8 cellular contexts compared by ENCODE assay signal in genomic region chr21:34745557-34746255, GRCh38.
DNase-seq lines count a peak whose midpoint lies in the region; ATAC-seq and TF ChIP-seq lines count a peak whose summit lies in the region.

No MANE protein-coding gene starts in this region.

- peak overlapping the region; percentile 86 for H3K18ac ChIP-seq in neuronal stem cell (ENCODE audit: low read length)

- TF ChIP-seq CTCF in KMS-11 (conservative IDR thresholded peaks at IDR 0.05; ENCODE audit: low read depth, low read length) (peak; percentile 97), Peyer's patch (IDR thresholded peaks at IDR 0.05) (peak; percentile 36 to 96 (median 88)), fibroblast of pulmonary artery (IDR thresholded peaks at IDR 0.05; ENCODE audit: low read length, missing control alignments) (peak; percentile 90)

- H3K9me3 ChIP-seq in Peyer's patch, result no peaks in the 10 kb centered on the region
- H3K9me3 ChIP-seq in neuronal stem cell (replicated peaks in 1 of 2; ENCODE audit: control insufficient read depth in 2 of 2, insufficient read depth in 1 of 2, low read depth in 1 of 2, low read length in 2 of 2), result no peaks in the 10 kb centered on the region
- no peaks in the 10 kb centered on the region for H3K9me3 ChIP-seq in subcutaneous abdominal adipose tissue (ENCODE audit: control insufficient read depth in 5 of 5, low read length in 5 of 5)

- H3K4ac ChIP-seq in neuronal stem cell (ENCODE audit: low read length), result no peak overlapping the region

- H2BK120ac ChIP-seq in neuronal stem cell (ENCODE audit: low read depth, low read length), result no peak overlapping the region

- no peak overlapping the region for H3K23ac ChIP-seq in neuronal stem cell (ENCODE audit: low read depth, low read length, poor library complexity)

- TF ChIP-seq POLR2A in Peyer's patch (IDR thresholded peaks at IDR 0.05), result no peak

- no peaks in the 10 kb centered on the region for H3K79me2 ChIP-seq in KMS-11 (ENCODE audit: insufficient read depth, low read depth)

- no peaks in the 10 kb centered on the region for H3K79me1 ChIP-seq in neuronal stem cell (ENCODE audit: low read depth, low read length)

- H2AFZ ChIP-seq in KMS-11 (ENCODE audit: low read depth) (peak overlapping the region; percentile 27; the same call in 1 of the 2 replicates), neuronal stem cell (ENCODE audit: low read length) (peak overlapping the region; percentile 63)

- H4K8ac ChIP-seq in neuronal stem cell (ENCODE audit: low read depth, low read length), result peak overlapping the region; percentile 83

- H3K27me3 ChIP-seq in KMS-11 (ENCODE audit: insufficient read depth, low read depth) (no peaks in the 10 kb centered on the region), Peyer's patch (no peaks in the 10 kb centered on the region), neuronal stem cell (ENCODE audit: control insufficient read depth in 3 of 3, insufficient read depth in 3 of 3, low read depth in 1 of 3, low read length in 3 of 3) (no peaks in the 10 kb centered on the region), subcutaneous abdominal adipose tissue (ENCODE audit: control insufficient read depth in 5 of 5, insufficient read depth in 4 of 5, low read length in 5 of 5) (no peaks in the 10 kb centered on the region)

- H2BK15ac ChIP-seq in neuronal stem cell (ENCODE audit: low read length), result no peak overlapping the region

- H2AK5ac ChIP-seq in neuronal stem cell (ENCODE audit: low read depth, low read length), result peak overlapping the region; percentile 65

- no peak overlapping the region for H3K14ac ChIP-seq in neuronal stem cell (ENCODE audit: low read length)

- no peaks in the 10 kb centered on the region for H4K20me1 ChIP-seq in KMS-11 (ENCODE audit: insufficient read depth)

- H2BK5ac ChIP-seq in neuronal stem cell (ENCODE audit: low read length), result no peak overlapping the region

- peak; percentile 71 for DNase-seq in COLO829 (ENCODE audit: low spot score)
- DNase-seq in Peyer's patch, result peak; percentile 35 to 78 (median 66)
- DNase-seq in activated T-cell treated with anti-CD3 and anti-CD28 coated beads, Interleukin-2, amount 50 U/mL, for 48 hours, result peak; percentile 66 to 72
- DNase-seq in fibroblast of pulmonary artery (ENCODE audit: low read depth), result peak; percentile 89
- peak; percentile 80 for DNase-seq in neuronal stem cell (ENCODE audit: low spot score)

- no peak overlapping the region for H3K4me3 ChIP-seq in KMS-11 (IDR thresholded peaks at IDR 0.05; ENCODE audit: insufficient read depth, low read depth, low read length)
- H3K4me3 ChIP-seq in Peyer's patch, result peak overlapping the region in 3 of 4 donors; percentile 0 to 7 (median 4)
- peak overlapping the region; percentile 24 for H3K4me3 ChIP-seq in fibroblast of pulmonary artery (replicated peaks; ENCODE audit: low read depth, low read length)
- no peak overlapping the region for H3K4me3 ChIP-seq in neuronal stem cell (ENCODE audit: low read length in 2 of 2)
- H3K4me3 ChIP-seq in subcutaneous abdominal adipose tissue (ENCODE audit: low read depth in 1 of 5, low read length in 5 of 5), result peak overlapping the region; percentile 37 to 60 (median 49)

- no CpG with 5 or more reads among the region's 21 CpGs for WGBS in neuronal stem cell (ENCODE audit: extremely low coverage in 2 of 2, insufficient read length in 2 of 2, insufficient replicate concordance in 1 of 2), 2 donors

- peak overlapping the region; percentile 68 for H4K91ac ChIP-seq in neuronal stem cell (ENCODE audit: low read depth, low read length, poor library complexity)

- ATAC-seq in GM21423 (IDR thresholded peaks at IDR 0.05; ENCODE audit: unreplicated experiment), result peak; percentile 78

- H3K27ac ChIP-seq in KMS-11 (no peak overlapping the region), Peyer's patch (peak overlapping the region in 1 of 4 donors; percentile 4), neuronal stem cell (replicated peaks; ENCODE audit: low read length) (no peak overlapping the region), subcutaneous abdominal adipose tissue (ENCODE audit: low read depth, low read length) (no peak overlapping the region)

- peaks cover 9% of the 10 kb centered on the region for H3K4me1 ChIP-seq in KMS-11 (ENCODE audit: low read depth, poor library complexity, severe bottlenecking)
- H3K4me1 ChIP-seq in Peyer's patch, result no peaks in the 10 kb centered on the region
- no peaks in the 10 kb centered on the region for H3K4me1 ChIP-seq in neuronal stem cell (ENCODE audit: control insufficient read depth in 2 of 2, insufficient read depth in 1 of 2, low read depth in 1 of 2, low read length in 2 of 2)
- H3K4me1 ChIP-seq in subcutaneous abdominal adipose tissue (ENCODE audit: control insufficient read depth in 5 of 5, insufficient read depth in 5 of 5, low read length in 5 of 5), result peaks cover 4 to 22% (median 20%) of the 10 kb centered on the region in 5 donors

- H3K36me3 ChIP-seq in KMS-11 (ENCODE audit: insufficient read depth) (no peaks in the 10 kb centered on the region), Peyer's patch (no peaks in the 10 kb centered on the region), neuronal stem cell (replicated peaks in 1 of 2; ENCODE audit: control insufficient read depth in 2 of 2, insufficient read depth in 2 of 2, low read length in 2 of 2) (no peaks in the 10 kb centered on the region), subcutaneous abdominal adipose tissue (ENCODE audit: control insufficient read depth in 5 of 5, insufficient read depth in 5 of 5, low read length in 5 of 5) (no peaks in the 10 kb centered on the region)

- H3K9ac ChIP-seq in KMS-11, result no peak overlapping the region
- H3K9ac ChIP-seq in neuronal stem cell (ENCODE audit: low read depth, low read length, poor library complexity), result no peak overlapping the region
- H3K9ac ChIP-seq in subcutaneous abdominal adipose tissue (ENCODE audit: low read length in 5 of 5), result peak overlapping the region in 4 of 5 donors; percentile 26 to 68 (median 46)

- H2BK12ac ChIP-seq in neuronal stem cell (ENCODE audit: low read length), result peak overlapping the region; percentile 24

- H3K4me2 ChIP-seq in KMS-11 (no peak overlapping the region), neuronal stem cell (ENCODE audit: insufficient read depth, low read length, poor library complexity, severe bottlenecking) (no peak overlapping the region)

Comparison
In these comparisons a context has a peak if more than half of its experiments do, and no peak if none do; other contexts are left out.
1. H3K4me3 ChIP-seq: peak in Peyer's patch (3 of 4), fibroblast of pulmonary artery (single experiment) and subcutaneous abdominal adipose tissue (5 of 5); none in KMS-11 (single experiment) and neuronal stem cell (0 of 2).
2. H3K9ac ChIP-seq: peak in subcutaneous abdominal adipose tissue (4 of 5); none in KMS-11 (single experiment) and neuronal stem cell (single experiment).
3. Peak in every context shown above with its lines, with median percentiles within 50 percentile points of each other: DNase-seq and CTCF ChIP-seq.